ENCODE assay signal across 17 cellular contexts in genomic region chr5:116406306-116407041, GRCh38.
A peak's percentile ranks its signal among the peaks of the same experiment; 100 is the strongest.
DNase-seq lines count a peak whose midpoint lies in the region; ATAC-seq, FAIRE-seq and TF ChIP-seq lines count a peak whose summit lies in the region.
"Had no signal": no experiment of that assay in that cellular context is flagged by ENCODE, and none has a peak within 500 bp of the region (broad histone marks: within the 10 kb centered on the region; RNA-seq: fewer than 3 reads in every experiment).

No MANE protein-coding gene starts in this region.

- no peak overlapping the region for H3K18ac ChIP-seq in H1 (ENCODE audit: extremely low read depth, low read length)

- no peak overlapping the region for H3K4ac ChIP-seq in H1 (replicated peaks; ENCODE audit: insufficient read length, low read depth, low read length)

- ATAC-seq in omental fat pad (ENCODE audit: low FRiP score) = no peak
- ATAC-seq: CD8-positive, alpha-beta T cell had no signal

- H3K4me3 ChIP-seq in HEK293 (ENCODE audit: low read depth, low read length) (no peak overlapping the region), H1 (ENCODE audit: extremely low read depth in 1 of 4, insufficient read depth in 2 of 4, low read depth in 3 of 4, low read length in 4 of 4) (no peak overlapping the region)
- no peak overlapping the region for H3K4me3 ChIP-seq in effector memory CD4-positive, alpha-beta T cell (ENCODE audit: insufficient read depth, low read depth, low read length, poor library complexity, severe bottlenecking)
- H3K4me3 ChIP-seq: GM23248, HAP-1 had no signal

- no peaks in the 10 kb centered on the region for H4K20me1 ChIP-seq in H1 (replicated peaks in 1 of 2; ENCODE audit: control insufficient read depth in 1 of 2, insufficient read depth in 2 of 2, low read length in 2 of 2)

- no peak overlapping the region for H2AK5ac ChIP-seq in H1 (ENCODE audit: low read depth, low read length)

- DNase-seq in NCI-H2227 treated with DMSO at 0.1 percent for 48 hours (lab: John Stamatoyannopoulos, UW) (peak; percentile 15), H1 (ENCODE audit: low read depth in 1 of 2, low spot score in 2 of 2) (no peak), putamen (ENCODE audit: low spot score) (peak; percentile 57), NCI-H82 (lab: John Stamatoyannopoulos, UW) (no peak), omental fat pad (ENCODE audit: low spot score) (no peak)
- DNase-seq in effector memory CD4-positive, alpha-beta T cell = no peak
- DNase-seq: C1 segment of cervical spinal cord; Caco-2; CD8-positive, alpha-beta T cell; DMS153; DND-41; GM23248 had no signal

- no peak overlapping the region for H2AFZ ChIP-seq in H1 (ENCODE audit: low read length)
- H2AFZ ChIP-seq: GM23248 had no signal

- no peaks in the 10 kb centered on the region for H3K27me3 ChIP-seq in H1 (replicated peaks in 1 of 4; ENCODE audit: control insufficient read depth in 3 of 4, extremely low read depth in 1 of 4, insufficient read depth in 3 of 4, low read length in 3 of 4)
- H3K27me3 ChIP-seq in effector memory CD4-positive, alpha-beta T cell (replicated peaks; ENCODE audit: control insufficient read depth, insufficient read depth, low read length, poor library complexity, severe bottlenecking) = no peaks in the 10 kb centered on the region

- no peak overlapping the region for H4K91ac ChIP-seq in H1 (replicated peaks; ENCODE audit: insufficient read length, low read length)

- TF ChIP-seq POLR2A in H1 (IDR thresholded peaks at IDR 0.05; ENCODE audit: control extremely low read depth in 1 of 2, low read depth in 2 of 2, low read length in 2 of 2) = no peak

- no peaks in the 10 kb centered on the region for H3K9me3 ChIP-seq in HEK293 (ENCODE audit: control insufficient read depth, insufficient read depth, low read depth, low read length)
- no peaks in the 10 kb centered on the region for H3K9me3 ChIP-seq in H1 (ENCODE audit: insufficient read depth in 2 of 2, low read depth in 1 of 2, low read length in 1 of 2)
- H3K9me3 ChIP-seq in effector memory CD4-positive, alpha-beta T cell (ENCODE audit: control insufficient read depth, low read length) = no peaks in the 10 kb centered on the region
- H3K9me3 ChIP-seq: Caco-2, HAP-1 had no signal

- POLR2A ChIA-PET in HEK293 (lab: Yijun Ruan, JAX) = no interaction called here
- POLR2A ChIA-PET in H1 (lab: Charles Lee; ENCODE audit: partially characterized antibody) = no interaction called here

- no peak overlapping the region for H2BK12ac ChIP-seq in H1 (ENCODE audit: low read depth, low read length)

- H3K23ac ChIP-seq in H1 (ENCODE audit: insufficient read length) = no peak overlapping the region

- no peaks in the 10 kb centered on the region for H3K23me2 ChIP-seq in H1 (ENCODE audit: low read depth, low read length)

- TF ChIP-seq RAD21 in H1 (IDR thresholded peaks at IDR 0.05 in 1 of 2, conservative IDR thresholded peaks at IDR 0.05 in 1 of 2; ENCODE audit: low read depth in 2 of 2, low read length in 2 of 2) = no peak

- H4K8ac ChIP-seq in H1 (ENCODE audit: extremely low read depth, insufficient read depth, low read length) = no peak overlapping the region

- H2BK5ac ChIP-seq in H1 (ENCODE audit: low read depth, low read length) = no peak overlapping the region

- H3K36me3 ChIP-seq in HEK293 (ENCODE audit: control insufficient read depth in 2 of 2, insufficient read depth in 1 of 2, low read length in 2 of 2) = no peaks in the 10 kb centered on the region
- no peaks in the 10 kb centered on the region for H3K36me3 ChIP-seq in H1 (ENCODE audit: control insufficient read depth in 2 of 4, insufficient read depth in 4 of 4, low read length in 3 of 4)
- no peaks in the 10 kb centered on the region for H3K36me3 ChIP-seq in effector memory CD4-positive, alpha-beta T cell (ENCODE audit: control insufficient read depth, insufficient read depth, low read length)
- H3K36me3 ChIP-seq: HAP-1 had no signal

- no peak overlapping the region for H2BK120ac ChIP-seq in H1 (replicated peaks; ENCODE audit: low read depth, low read length)

- H4K5ac ChIP-seq in H1 (ENCODE audit: insufficient read length, low read depth, low read length) = no peak overlapping the region

- H2BK15ac ChIP-seq in H1 (ENCODE audit: low read length) = no peak overlapping the region

- no peak overlapping the region for H2BK20ac ChIP-seq in H1 (ENCODE audit: low read length)

- H3K4me1 ChIP-seq in HEK293 (ENCODE audit: control insufficient read depth, insufficient read depth, low read length) (no peaks in the 10 kb centered on the region), H1 (replicated peaks in 1 of 4; ENCODE audit: control insufficient read depth in 3 of 4, insufficient read depth in 4 of 4, low read length in 3 of 4) (peaks cover 0 to 2% (median 0%) of the 10 kb centered on the region in 4 experiments; a peak in 1 of 7 replicates)
- H3K4me1 ChIP-seq in effector memory CD4-positive, alpha-beta T cell (ENCODE audit: control insufficient read depth, insufficient read depth, low read length, poor library complexity, severe bottlenecking) = no peaks in the 10 kb centered on the region
- H3K4me1 ChIP-seq: Caco-2 had no signal

- no peak overlapping the region for H3K4me2 ChIP-seq in H1 (ENCODE audit: insufficient read depth in 1 of 2, low read depth in 2 of 2, low read length in 2 of 2)

- TF ChIP-seq CTCF in HEK293 (tag by site-specific recombination; IDR thresholded peaks at IDR 0.05) (no peak), H1 (IDR thresholded peaks at IDR 0.05; ENCODE audit: control extremely low read depth in 1 of 3, insufficient read depth in 1 of 3, low read depth in 1 of 3, low read length in 3 of 3) (no peak), omental fat pad (IDR thresholded peaks at IDR 0.05) (no peak)

- H3K27ac ChIP-seq in HEK293 (ENCODE audit: extremely low read depth, low read depth, low read length) (no peak overlapping the region), H1 (ENCODE audit: low read depth, low read length) (no peak overlapping the region)
- H3K27ac ChIP-seq in effector memory CD4-positive, alpha-beta T cell (ENCODE audit: insufficient read depth, low read length, poor library complexity, severe bottlenecking) = no peak overlapping the region
- H3K27ac ChIP-seq: GM23248 had no signal

- no peak for TF ChIP-seq EP300 in H1 (IDR thresholded peaks at IDR 0.05; ENCODE audit: borderline replicate concordance in 1 of 2, low read depth in 2 of 2, low read length in 2 of 2)

- no peak overlapping the region for H3K9ac ChIP-seq in H1 (replicated peaks in 1 of 4; ENCODE audit: extremely low read depth in 1 of 4, low read depth in 3 of 4, low read length in 3 of 4)
- H3K9ac ChIP-seq: GM23248 had no signal

- CTCF ChIA-PET in HEK293 (lab: Yijun Ruan, JAX) = no interaction called here
- CTCF ChIA-PET in H1 (lab: Charles Lee; ENCODE audit: partially characterized antibody) = interaction anchor here (0.8 to 2.9 kb wide), 8 partner anchors 11 to 1153 kb away, joined by 3 to 10 read pairs (median 3); no protein-coding TSS in a partner anchor

- no peaks in the 10 kb centered on the region for H3K79me2 ChIP-seq in H1 (ENCODE audit: control insufficient read depth in 1 of 2, insufficient read depth in 2 of 2, low read length in 2 of 2)

- no peak overlapping the region for H3K56ac ChIP-seq in H1 (replicated peaks; ENCODE audit: insufficient read length, low read depth, low read length)

- no peak overlapping the region for H3K14ac ChIP-seq in H1 (ENCODE audit: insufficient read length)

- WGBS in H1 (ENCODE audit: extremely low coverage in 1 of 2, insufficient coverage in 1 of 2, insufficient read length in 1 of 2, insufficient replicate concordance in 2 of 2, low coverage in 1 of 2, low lambda C conversion rate in 2 of 2, missing lambda C conversion rate in 1 of 2), 2 experiments = 80% methylated on average over 7 of the region's 7 CpGs; no CpG with 5 or more reads in 1 of the 2 experiments

- H3K79me1 ChIP-seq in H1 (ENCODE audit: low read depth, low read length) = no peaks in the 10 kb centered on the region

- no peak for FAIRE-seq in H1 (lab: Jason Lieb, UNC)
- FAIRE-seq: G401.6, GM12892, H54 had no signal

TF ChIP-seq in HEK293, 187 proteins besides CTCF, POLR2A, EP300 and RAD21:
- no peak for TF ChIP-seq PRDM1 (tag by site-specific recombination; IDR thresholded peaks at IDR 0.05)
- TF ChIP-seq ZNF768 (tag by site-specific recombination; IDR thresholded peaks at IDR 0.05) = 0 out of 2 replicates have a peak, but pooled peaks have one; percentile 24

TF ChIP-seq in H1, 55 proteins besides CTCF, POLR2A, EP300 and RAD21:
- TF ChIP-seq KDM1A (IDR thresholded peaks at IDR 0.05; ENCODE audit: borderline replicate concordance, low read length) = peak; percentile 51; the same call in 1 of the 2 replicates
- no peak for TF ChIP-seq ASH2L (IDR thresholded peaks at IDR 0.05; ENCODE audit: low read length)

Comparison
In these comparisons a context has a peak if more than half of its experiments do, and no peak if none do; other contexts are left out.
1. DNase-seq: peak in NCI-H2227 treated with DMSO at 0.1 percent for 48 hours (single experiment) and putamen (single experiment); none in H1 (0 of 2), effector memory CD4-positive, alpha-beta T cell (0 of 3), NCI-H82 (single experiment) and omental fat pad (single experiment).